In genomic region chr9:110255417-110256141, GRCh38 we compare ENCODE assay signal across 8 cellular contexts. TPM values are rescaled to one million over a fixed set of nuclear protein-coding genes. Genes with fewer than 3 reads are reported as not detected.
DNase-seq lines count a peak whose midpoint lies in the region; ATAC-seq and TF ChIP-seq lines count a peak whose summit lies in the region.

No MANE protein-coding gene starts in this region.

- H4K20me1 ChIP-seq in BLaER1 treated with 17β-estradiol and CSF1 and Interleukin-3, amounts not matched to agents 10 nM and 100 nM: peaks cover 41 to 56% (median 52%) of the 10 kb centered on the region in 11 experiments

- TF ChIP-seq CTCF in adrenal gland (IDR thresholded peaks at IDR 0.05) (no peak), progenitor cell of endocrine pancreas (IDR thresholded peaks at IDR 0.05; ENCODE audit: unreplicated experiment) (no peak)

- no peak for DNase-seq in SK-N-MC (ENCODE audit: low read depth, low spot score)
- DNase-seq in adrenal gland: peak; percentile 64 to 82 (median 72)
- DNase-seq in left cardiac atrium: peak; percentile 68
- peak; percentile 30 for DNase-seq in progenitor cell of endocrine pancreas (ENCODE audit: low spot score, unreplicated experiment)
- no peak for DNase-seq in DMS114 treated with DMSO at 0.1 percent for 48 hours (lab: John Stamatoyannopoulos, UW; ENCODE audit: unreplicated experiment)

- H3K4me2 ChIP-seq in BLaER1 treated with 17β-estradiol and CSF1 and Interleukin-3, amounts not matched to agents 10 nM and 100 nM: peak overlapping the region; percentile 74 to 98 (median 90)

- H3K9me3 ChIP-seq in BLaER1 treated with 17β-estradiol and CSF1 and Interleukin-3, amounts not matched to agents 10 nM and 100 nM (replicated peaks in 1 of 11): no peaks in the 10 kb centered on the region
- no peaks in the 10 kb centered on the region for H3K9me3 ChIP-seq in SK-N-MC (ENCODE audit: low read depth, low read length)
- H3K9me3 ChIP-seq in adrenal gland (replicated peaks in 1 of 3): no peaks in the 10 kb centered on the region

- intact Hi-C loops in adrenal gland (cut with DNase I) (no loop called here), left cardiac atrium (cut with DNase I) (no loop called here)

- no peaks in the 10 kb centered on the region for H3K27me3 ChIP-seq in BLaER1 treated with 17β-estradiol and CSF1 and Interleukin-3, amounts not matched to agents 10 nM and 100 nM
- H3K27me3 ChIP-seq in adrenal gland: no peaks in the 10 kb centered on the region

- peaks cover 2% of the 10 kb centered on the region for H3K36me3 Mint-ChIP-seq in progenitor cell of endocrine pancreas (ENCODE audit: insufficient read depth)

- no peaks in the 10 kb centered on the region for H3K9me3 Mint-ChIP-seq in progenitor cell of endocrine pancreas (ENCODE audit: low read depth)

- peak overlapping the region; percentile 96 for H3K4me3 Mint-ChIP-seq in progenitor cell of endocrine pancreas (ENCODE audit: low read depth)

- peak overlapping the region; percentile 69 to 96 (median 91) for H3K27ac ChIP-seq in BLaER1 treated with 17β-estradiol and CSF1 and Interleukin-3, amounts not matched to agents 10 nM and 100 nM
- H3K27ac ChIP-seq in SK-N-MC (peak overlapping the region; percentile 73; the same call in 1 of the 2 replicates), adrenal gland (peak overlapping the region; percentile 56 to 92 (median 87))

- peak overlapping the region; percentile 98 for H3K27ac Mint-ChIP-seq in progenitor cell of endocrine pancreas

- H3K27me3 Mint-ChIP-seq in progenitor cell of endocrine pancreas: peaks cover 24% of the 10 kb centered on the region

- ATAC-seq in GM19372 (IDR thresholded peaks at IDR 0.05; ENCODE audit: low read depth, unreplicated experiment) (peak; percentile 13), HG03460 (IDR thresholded peaks at IDR 0.05; ENCODE audit: unreplicated experiment) (peak; percentile 31), left cardiac atrium (peak; percentile 29 to 41)

- 0% methylated on average over 4 to 54 of the region's 54 CpGs for WGBS in adrenal gland, 4 donors

- H3K4me3 ChIP-seq in BLaER1 treated with 17β-estradiol and CSF1 and Interleukin-3, amounts not matched to agents 10 nM and 100 nM: peak overlapping the region; percentile 79 to 96 (median 93)
- H3K4me3 ChIP-seq in SK-N-MC: peak overlapping the region; percentile 93
- H3K4me3 ChIP-seq in adrenal gland: peak overlapping the region; percentile 37 to 88 (median 67)

- peak; percentile 37 to 64 for TF ChIP-seq POLR2A in adrenal gland (IDR thresholded peaks at IDR 0.05)

- H3K4me1 ChIP-seq in BLaER1 treated with 17β-estradiol and CSF1 and Interleukin-3, amounts not matched to agents 10 nM and 100 nM: peaks cover 27 to 53% (median 30%) of the 10 kb centered on the region in 10 experiments
- peaks cover 9 to 30% of the 10 kb centered on the region in 2 donors for H3K4me1 ChIP-seq in adrenal gland (replicated peaks in 1 of 2)

- peaks cover 27% of the 10 kb centered on the region for H3K4me1 Mint-ChIP-seq in progenitor cell of endocrine pancreas (ENCODE audit: low read depth)

- peak overlapping the region; percentile 85 to 97 (median 93) for H3K9ac ChIP-seq in BLaER1 treated with 17β-estradiol and CSF1 and Interleukin-3, amounts not matched to agents 10 nM and 100 nM
- H3K9ac ChIP-seq in SK-N-MC (ENCODE audit: insufficient read length): peak overlapping the region; percentile 90

- peaks cover 8 to 27% (median 13%) of the 10 kb centered on the region in 11 experiments; a peak in 21 of 22 replicates for H3K36me3 ChIP-seq in BLaER1 treated with 17β-estradiol and CSF1 and Interleukin-3, amounts not matched to agents 10 nM and 100 nM
- peaks cover 16% of the 10 kb centered on the region for H3K36me3 ChIP-seq in SK-N-MC (ENCODE audit: insufficient read depth, low read length)
- H3K36me3 ChIP-seq in adrenal gland (replicated peaks in 1 of 2): no peaks in the 10 kb centered on the region

RNA-seq across cellular contexts. Expression of gene TXN, which starts 0.7 kb away (rescaled TPM):
- total RNA-seq in adrenal gland (100 to 1,000 TPM in 5 of 8 donors, 10 to 100 TPM in 3; 60.3 to 132 (median 108) TPM), left cardiac atrium (10 to 100 TPM; 63.8 to 89.0 TPM), progenitor cell of endocrine pancreas (130 and 137 TPM in 2 replicates)
- polyA plus RNA-seq in adrenal gland: 100 to 1,000 TPM; 146 to 331 (median 224) TPM

RNA-seq across cellular contexts. Expression of gene C9orf152, which starts 47.6 kb away (rescaled TPM):
- total RNA-seq in adrenal gland: not detected
- under 1 TPM in 1 of 3 donors, not detected in 2; 0.13 TPM for polyA plus RNA-seq in adrenal gland
- total RNA-seq in left cardiac atrium: not detected
- total RNA-seq in progenitor cell of endocrine pancreas: 0.13 TPM in 1 of 2 replicates, not detected in the other

Comparison
In these comparisons a context has a peak if more than half of its experiments do, and no peak if none do; other contexts are left out.
1. DNase-seq: peak in adrenal gland (7 of 7), left cardiac atrium (single experiment) and progenitor cell of endocrine pancreas (single experiment); none in SK-N-MC (single experiment) and DMS114 treated with DMSO at 0.1 percent for 48 hours (single experiment).
2. Peak in every context shown above with its lines, with median percentiles within 50 percentile points of each other: H3K27ac ChIP-seq, H3K4me3 ChIP-seq and ATAC-seq.